Comparison of ENCODE assay signal across 1 cellular context in the genomic region with DNA sequence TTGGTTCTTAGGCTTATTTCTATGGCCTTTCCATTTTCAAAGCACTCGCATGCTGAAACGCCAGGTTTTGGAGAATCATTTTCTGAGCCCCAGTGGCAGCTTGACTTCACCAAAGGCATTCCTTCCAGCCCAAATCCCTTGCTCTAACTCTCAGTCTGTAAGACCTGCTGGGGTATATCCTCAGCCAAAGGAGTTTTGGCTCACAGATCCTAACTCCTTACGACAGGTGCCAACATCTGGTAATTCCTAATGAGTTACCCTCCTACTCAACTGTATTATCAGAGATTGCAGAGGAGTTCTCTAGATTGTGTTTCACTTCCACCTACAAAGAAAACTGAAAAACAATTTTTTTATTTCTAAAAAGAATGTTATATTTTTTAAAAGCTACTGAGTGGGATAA.
TF ChIP-seq lines count a peak whose summit lies in the region.

No MANE protein-coding gene starts in this region.

TF ChIP-seq in GM23338, 12 proteins besides CTCF, POLR2A, EP300 and RAD21 (continued from another document):
- TF ChIP-seq, protein P1, sequence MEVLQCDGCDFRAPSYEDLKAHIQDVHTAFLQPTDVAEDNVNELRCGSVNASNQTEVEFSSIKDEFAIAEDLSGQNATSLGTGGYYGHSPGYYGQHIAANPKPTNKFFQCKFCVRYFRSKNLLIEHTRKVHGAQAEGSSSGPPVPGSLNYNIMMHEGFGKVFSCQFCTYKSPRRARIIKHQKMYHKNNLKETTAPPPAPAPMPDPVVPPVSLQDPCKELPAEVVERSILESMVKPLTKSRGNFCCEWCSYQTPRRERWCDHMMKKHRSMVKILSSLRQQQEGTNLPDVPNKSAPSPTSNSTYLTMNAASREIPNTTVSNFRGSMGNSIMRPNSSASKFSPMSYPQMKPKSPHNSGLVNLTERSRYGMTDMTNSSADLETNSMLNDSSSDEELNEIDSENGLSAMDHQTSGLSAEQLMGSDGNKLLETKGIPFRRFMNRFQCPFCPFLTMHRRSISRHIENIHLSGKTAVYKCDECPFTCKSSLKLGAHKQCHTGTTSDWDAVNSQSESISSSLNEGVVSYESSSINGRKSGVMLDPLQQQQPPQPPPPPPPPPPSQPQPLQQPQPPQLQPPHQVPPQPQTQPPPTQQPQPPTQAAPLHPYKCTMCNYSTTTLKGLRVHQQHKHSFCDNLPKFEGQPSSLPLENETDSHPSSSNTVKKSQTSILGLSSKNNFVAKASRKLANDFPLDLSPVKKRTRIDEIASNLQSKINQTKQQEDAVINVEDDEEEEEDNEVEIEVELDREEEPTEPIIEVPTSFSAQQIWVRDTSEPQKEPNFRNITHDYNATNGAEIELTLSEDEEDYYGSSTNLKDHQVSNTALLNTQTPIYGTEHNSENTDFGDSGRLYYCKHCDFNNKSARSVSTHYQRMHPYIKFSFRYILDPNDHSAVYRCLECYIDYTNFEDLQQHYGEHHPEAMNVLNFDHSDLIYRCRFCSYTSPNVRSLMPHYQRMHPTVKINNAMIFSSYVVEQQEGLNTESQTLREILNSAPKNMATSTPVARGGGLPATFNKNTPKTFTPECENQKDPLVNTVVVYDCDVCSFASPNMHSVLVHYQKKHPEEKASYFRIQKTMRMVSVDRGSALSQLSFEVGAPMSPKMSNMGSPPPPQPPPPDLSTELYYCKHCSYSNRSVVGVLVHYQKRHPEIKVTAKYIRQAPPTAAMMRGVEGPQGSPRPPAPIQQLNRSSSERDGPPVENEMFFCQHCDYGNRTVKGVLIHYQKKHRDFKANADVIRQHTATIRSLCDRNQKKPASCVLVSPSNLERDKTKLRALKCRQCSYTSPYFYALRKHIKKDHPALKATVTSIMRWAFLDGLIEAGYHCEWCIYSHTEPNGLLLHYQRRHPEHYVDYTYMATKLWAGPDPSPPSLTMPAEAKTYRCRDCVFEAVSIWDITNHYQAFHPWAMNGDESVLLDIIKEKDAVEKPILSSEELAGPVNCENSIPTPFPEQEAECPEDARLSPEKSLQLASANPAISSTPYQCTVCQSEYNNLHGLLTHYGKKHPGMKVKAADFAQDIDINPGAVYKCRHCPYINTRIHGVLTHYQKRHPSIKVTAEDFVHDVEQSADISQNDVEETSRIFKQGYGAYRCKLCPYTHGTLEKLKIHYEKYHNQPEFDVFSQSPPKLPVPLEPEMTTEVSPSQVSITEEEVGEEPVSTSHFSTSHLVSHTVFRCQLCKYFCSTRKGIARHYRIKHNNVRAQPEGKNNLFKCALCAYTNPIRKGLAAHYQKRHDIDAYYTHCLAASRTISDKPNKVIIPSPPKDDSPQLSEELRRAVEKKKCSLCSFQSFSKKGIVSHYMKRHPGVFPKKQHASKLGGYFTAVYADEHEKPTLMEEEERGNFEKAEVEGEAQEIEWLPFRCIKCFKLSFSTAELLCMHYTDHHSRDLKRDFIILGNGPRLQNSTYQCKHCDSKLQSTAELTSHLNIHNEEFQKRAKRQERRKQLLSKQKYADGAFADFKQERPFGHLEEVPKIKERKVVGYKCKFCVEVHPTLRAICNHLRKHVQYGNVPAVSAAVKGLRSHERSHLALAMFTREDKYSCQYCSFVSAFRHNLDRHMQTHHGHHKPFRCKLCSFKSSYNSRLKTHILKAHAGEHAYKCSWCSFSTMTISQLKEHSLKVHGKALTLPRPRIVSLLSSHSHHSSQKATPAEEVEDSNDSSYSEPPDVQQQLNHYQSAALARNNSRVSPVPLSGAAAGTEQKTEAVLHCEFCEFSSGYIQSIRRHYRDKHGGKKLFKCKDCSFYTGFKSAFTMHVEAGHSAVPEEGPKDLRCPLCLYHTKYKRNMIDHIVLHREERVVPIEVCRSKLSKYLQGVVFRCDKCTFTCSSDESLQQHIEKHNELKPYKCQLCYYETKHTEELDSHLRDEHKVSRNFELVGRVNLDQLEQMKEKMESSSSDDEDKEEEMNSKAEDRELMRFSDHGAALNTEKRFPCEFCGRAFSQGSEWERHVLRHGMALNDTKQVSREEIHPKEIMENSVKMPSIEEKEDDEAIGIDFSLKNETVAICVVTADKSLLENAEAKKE (CRISPR knock-in tag; IDR thresholded peaks at IDR 0.05): no peak
- TF ChIP-seq, protein P2, sequence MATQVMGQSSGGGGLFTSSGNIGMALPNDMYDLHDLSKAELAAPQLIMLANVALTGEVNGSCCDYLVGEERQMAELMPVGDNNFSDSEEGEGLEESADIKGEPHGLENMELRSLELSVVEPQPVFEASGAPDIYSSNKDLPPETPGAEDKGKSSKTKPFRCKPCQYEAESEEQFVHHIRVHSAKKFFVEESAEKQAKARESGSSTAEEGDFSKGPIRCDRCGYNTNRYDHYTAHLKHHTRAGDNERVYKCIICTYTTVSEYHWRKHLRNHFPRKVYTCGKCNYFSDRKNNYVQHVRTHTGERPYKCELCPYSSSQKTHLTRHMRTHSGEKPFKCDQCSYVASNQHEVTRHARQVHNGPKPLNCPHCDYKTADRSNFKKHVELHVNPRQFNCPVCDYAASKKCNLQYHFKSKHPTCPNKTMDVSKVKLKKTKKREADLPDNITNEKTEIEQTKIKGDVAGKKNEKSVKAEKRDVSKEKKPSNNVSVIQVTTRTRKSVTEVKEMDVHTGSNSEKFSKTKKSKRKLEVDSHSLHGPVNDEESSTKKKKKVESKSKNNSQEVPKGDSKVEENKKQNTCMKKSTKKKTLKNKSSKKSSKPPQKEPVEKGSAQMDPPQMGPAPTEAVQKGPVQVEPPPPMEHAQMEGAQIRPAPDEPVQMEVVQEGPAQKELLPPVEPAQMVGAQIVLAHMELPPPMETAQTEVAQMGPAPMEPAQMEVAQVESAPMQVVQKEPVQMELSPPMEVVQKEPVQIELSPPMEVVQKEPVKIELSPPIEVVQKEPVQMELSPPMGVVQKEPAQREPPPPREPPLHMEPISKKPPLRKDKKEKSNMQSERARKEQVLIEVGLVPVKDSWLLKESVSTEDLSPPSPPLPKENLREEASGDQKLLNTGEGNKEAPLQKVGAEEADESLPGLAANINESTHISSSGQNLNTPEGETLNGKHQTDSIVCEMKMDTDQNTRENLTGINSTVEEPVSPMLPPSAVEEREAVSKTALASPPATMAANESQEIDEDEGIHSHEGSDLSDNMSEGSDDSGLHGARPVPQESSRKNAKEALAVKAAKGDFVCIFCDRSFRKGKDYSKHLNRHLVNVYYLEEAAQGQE (IDR thresholded peaks at IDR 0.05; ENCODE audit: unreplicated experiment): no peak
